9 cellular contexts compared by ENCODE assay signal in the genomic region with DNA sequence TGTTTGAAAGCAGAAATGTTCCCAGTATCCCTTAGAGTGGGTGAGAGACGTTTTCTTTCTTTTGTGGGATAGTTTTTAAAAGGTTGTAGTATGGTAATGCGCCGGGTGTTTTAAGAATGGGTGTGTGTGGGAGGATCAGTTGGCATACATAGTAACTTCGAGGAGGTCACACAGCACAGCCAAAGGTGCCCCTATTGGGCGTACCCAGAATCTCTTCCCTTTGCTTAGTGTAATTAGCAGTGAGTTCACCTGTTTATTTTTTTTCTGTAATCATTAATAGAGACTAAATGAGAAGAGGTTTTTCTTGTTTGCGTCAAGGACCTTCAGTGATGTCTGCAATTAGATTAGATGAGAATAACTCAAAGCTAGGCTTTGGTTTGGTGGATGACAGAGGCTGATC. TPM values are rescaled to one million over a fixed set of nuclear protein-coding genes. Genes with fewer than 3 reads are reported as not detected.
DNase-seq lines count a peak whose midpoint lies in the region; ATAC-seq, FAIRE-seq and TF ChIP-seq lines count a peak whose summit lies in the region.
"Had no signal": no experiment of that assay in that cellular context is flagged by ENCODE, and none has a peak within 500 bp of the region (broad histone marks: within the 10 kb centered on the region; RNA-seq: fewer than 3 reads in every experiment).

No MANE protein-coding gene starts in this region.

- H3K36me3 ChIP-seq in BE2C: no peaks in the 10 kb centered on the region
- H3K36me3 ChIP-seq in K562 (ENCODE audit: control insufficient read depth, insufficient read depth, low read length): peaks cover under 1% of the 10 kb centered on the region; the same call in 1 of the 3 replicates
- peaks cover 19% of the 10 kb centered on the region for H3K36me3 ChIP-seq in mesodermal cell (ENCODE audit: control insufficient read depth, insufficient read depth, low read length)

- H3K4me3 ChIP-seq in BE2C (ENCODE audit: low read depth, low read length): peak overlapping the region; percentile 83
- peak overlapping the region; percentile 89 for H3K4me3 ChIP-seq in HFF-Myc (replicated peaks; ENCODE audit: low read depth, low read length)
- H3K4me3 ChIP-seq in K562: peak overlapping the region; percentile 82
- peak overlapping the region; percentile 69 for H3K4me3 ChIP-seq in mesodermal cell (ENCODE audit: extremely low read depth, insufficient read depth, low read length, poor library complexity, severe bottlenecking)

- H3K27me3 ChIP-seq in BE2C: no peaks in the 10 kb centered on the region
- H3K27me3 ChIP-seq in K562 (ENCODE audit: control insufficient read depth in 2 of 2, insufficient read depth in 2 of 2, low read length in 2 of 2): no peaks in the 10 kb centered on the region

- CTCF ChIA-PET in K562 (lab: Yijun Ruan, JAX; ENCODE audit: low intra/inter-chr PET ratio): no interaction called here

- DNase-seq in BE2C (no peak), HFF-Myc (ENCODE audit: extremely low read depth, low read depth) (no peak), K562 (ENCODE audit: extremely low read depth in 1 of 4, low spot score in 3 of 4) (peak in 1 of 4 experiments; percentile 14), GM03348 (ENCODE audit: low spot score) (no peak), NCI-H446 (lab: John Stamatoyannopoulos, UW) (no peak), putamen (ENCODE audit: low spot score) (no peak)
- DNase-seq: activated naive CD4-positive, alpha-beta T cell treated with anti-CD3 and anti-CD28 coated beads, Interleukin-2, amount 10 ng/mL, durations not matched to agents 7 days and 5 days had no signal

- no peaks in the 10 kb centered on the region for H3K9me1 ChIP-seq in K562 (ENCODE audit: control insufficient read depth, insufficient read depth, low read length)

- no peak for FAIRE-seq in K562 (lab: Jason Lieb, UNC)

- ATAC-seq in K562: no peak
- no peak for ATAC-seq in HG02885 (IDR thresholded peaks at IDR 0.05; ENCODE audit: poor library complexity, unreplicated experiment)

- H3K27ac ChIP-seq in K562 (ENCODE audit: extremely low read depth, low read depth, low read length) (no peak overlapping the region), mesodermal cell (ENCODE audit: low read depth, low read length, severe bottlenecking) (no peak overlapping the region)

- no peak for TF ChIP-seq RAD21 in K562 (CRISPR knock-in tag; conservative IDR thresholded peaks at IDR 0.05 in 1 of 2, IDR thresholded peaks at IDR 0.05 in 1 of 2)

- H4K20me1 ChIP-seq in K562 (replicated peaks; ENCODE audit: control insufficient read depth, insufficient read depth, low read length): no peaks in the 10 kb centered on the region

- no peak for TF ChIP-seq POLR2A in K562 (conservative IDR thresholded peaks at IDR 0.05)

- no peak overlapping the region; a peak in 1 of 4 replicates for H3K9ac ChIP-seq in K562 (ENCODE audit: insufficient read depth in 1 of 2, low read depth in 2 of 2, low read length in 2 of 2)

- peaks cover 65% of the 10 kb centered on the region for H3K79me2 ChIP-seq in K562 (ENCODE audit: control insufficient read depth, insufficient read depth, low read length)

- intact Hi-C loops in K562 (cut with micrococcal nuclease): loop anchor here (2.0 to 5.0 kb wide), 2 partner anchors 33 to 108 kb away; no protein-coding TSS in a partner anchor

- H3K9me3 ChIP-seq in BE2C (no peaks in the 10 kb centered on the region), K562 (replicated peaks; ENCODE audit: control insufficient read depth, insufficient read depth, low read depth, low read length) (no peaks in the 10 kb centered on the region), mesodermal cell (ENCODE audit: control insufficient read depth, low read length) (no peaks in the 10 kb centered on the region)

- H3K4me2 ChIP-seq in K562 (ENCODE audit: insufficient read depth, low read length): peak overlapping the region; percentile 95

- TF ChIP-seq CTCF in BE2C (IDR thresholded peaks at IDR 0.05; ENCODE audit: low read depth, low read length) (no peak), HFF-Myc (IDR thresholded peaks at IDR 0.05; ENCODE audit: low read depth, low read length, missing control alignments) (no peak), K562 (IDR thresholded peaks at IDR 0.05 in 2 of 3, conservative IDR thresholded peaks at IDR 0.05 in 1 of 3; ENCODE audit: insufficient read depth in 2 of 3, low read depth in 1 of 3, low read length in 3 of 3) (no peak)

- no peak overlapping the region for H2AFZ ChIP-seq in K562 (ENCODE audit: low read depth, low read length)

- in situ Hi-C loops in K562 (cut with MboI): no loop called here

- H3K4me1 ChIP-seq in BE2C (no peaks in the 10 kb centered on the region; the same call in 1 of the 2 replicates), K562 (replicated peaks in 1 of 2; ENCODE audit: control insufficient read depth in 2 of 2, insufficient read depth in 2 of 2, low read length in 2 of 2) (peaks cover 14% of the 10 kb centered on the region in 2 experiments; a peak in 4 of 5 replicates), mesodermal cell (ENCODE audit: control insufficient read depth, insufficient read depth, low read length, poor library complexity, severe bottlenecking) (peaks cover 6% of the 10 kb centered on the region)

- TSS peak; percentile 37 for BruUV-seq in K562 (replicated peaks; lab: Mats Ljungman, UMichigan)

- WGBS in K562 (ENCODE audit: insufficient coverage, low coverage, missing lambda C conversion rate): 9% methylated on average over 6 of the region's 6 CpGs
- 10% methylated on average over 2 to 4 of the region's 6 CpGs for WGBS in mesodermal cell (ENCODE audit: insufficient coverage in 2 of 2), 2 experiments

- POLR2A ChIA-PET in K562 (lab: Yijun Ruan, JAX): no interaction called here

- no peak for TF ChIP-seq EP300 in K562 (IDR thresholded peaks at IDR 0.05; ENCODE audit: low read length)

RNA-seq across cellular contexts. Expression of a gene that starts 1.5 kb away (rescaled TPM):
- 3.6 TPM for polyA plus RNA-seq in BE2C (2012; ENCODE audit: insufficient read depth, insufficient read length, low read depth)
- 13.8 and 31.1 TPM in 2 replicates for total RNA-seq in K562 (2011; cell fraction: chromatin; rRNA removed; ENCODE audit: low replicate concordance)
- total RNA-seq in K562 (2011; cell fraction: nucleolus; rRNA removed): 6.5 and 8.7 TPM in 2 replicates
- 20.2 and 32.7 TPM in 2 replicates for total RNA-seq in K562 (2011; cell fraction: nucleoplasm; rRNA removed)
- 9.5 and 10.0 TPM in 2 replicates for total RNA-seq in K562 (2014; rRNA removed)
- total RNA-seq in K562 (2014; rRNA removed; fragmentation: Illumina TruSeq; extraction: Trizol): 14.5 and 16.0 TPM in 2 replicates
- 12.0 and 12.8 TPM in 2 replicates for total RNA-seq in K562 (2015; rRNA removed; fragmentation: Illumina TruSeq; extraction: Trizol)
- 14.6 and 16.3 TPM in 2 replicates for total RNA-seq in K562 (2021)
- 12.4 and 15.1 TPM in 2 replicates for polyA plus RNA-seq in K562 (2011; rRNA removed)
- polyA plus RNA-seq in K562 (2011; cell fraction: cytosol; rRNA removed): 3.1 and 8.1 TPM in 2 replicates
- 11.5 and 23.8 TPM in 2 replicates for polyA plus RNA-seq in K562 (2011; cell fraction: nucleus; rRNA removed)
- polyA plus RNA-seq in K562 (2012): 7.7 and 8.1 TPM in 2 replicates
- 10.3 and 11.8 TPM in 2 replicates for polyA plus RNA-seq in K562 (2014; fragmentation: Illumina TruSeq; extraction: Trizol)
- polyA plus RNA-seq in K562 (2014; fragmentation: Nextera tagmentation; extraction: Ambion mirVana): 1 to 10 TPM; 3.2 to 3.9 TPM
- polyA plus RNA-seq in K562 (2014; rRNA removed): 6.0 and 7.8 TPM in 2 replicates
- 19.2 and 27.7 TPM in 2 replicates for polyA minus RNA-seq in K562 (2011; rRNA and poly(A)+ RNA removed)
- polyA minus RNA-seq in K562 (2011; cell fraction: cytosol; rRNA and poly(A)+ RNA removed): 7.1 and 8.4 TPM in 2 replicates
- polyA minus RNA-seq in K562 (2011; cell fraction: nucleus; rRNA and poly(A)+ RNA removed): 12.5 and 25.8 TPM in 2 replicates
- 29.9 TPM for polyA plus RNA-seq in mesodermal cell (2013, experiment 1 of 2)
- 31.3 TPM for polyA plus RNA-seq in mesodermal cell (2013, experiment 2 of 2)

RNA-seq across cellular contexts. Expression of a gene that starts 3.2 kb away (rescaled TPM):
- polyA plus RNA-seq in BE2C (2012; ENCODE audit: insufficient read depth, insufficient read length, low read depth): 8.8 TPM
- total RNA-seq in K562 (2011; cell fraction: chromatin; rRNA removed; ENCODE audit: low replicate concordance): 31.4 and 70.2 TPM in 2 replicates
- total RNA-seq in K562 (2011; cell fraction: nucleolus; rRNA removed): 21.6 and 22.7 TPM in 2 replicates
- total RNA-seq in K562 (2011; cell fraction: nucleoplasm; rRNA removed): 37.8 and 59.8 TPM in 2 replicates
- total RNA-seq in K562 (2014; rRNA removed): 5.3 and 9.2 TPM in 2 replicates
- total RNA-seq in K562 (2014; rRNA removed; fragmentation: Illumina TruSeq; extraction: Trizol): 27.9 and 33.3 TPM in 2 replicates
- 17.6 and 19.1 TPM in 2 replicates for total RNA-seq in K562 (2015; rRNA removed; fragmentation: Illumina TruSeq; extraction: Trizol)
- 13.4 and 15.3 TPM in 2 replicates for total RNA-seq in K562 (2021)
- polyA plus RNA-seq in K562 (2011; rRNA removed): 23.1 and 26.9 TPM in 2 replicates
- polyA plus RNA-seq in K562 (2011; cell fraction: cytosol; rRNA removed): 4.3 and 12.2 TPM in 2 replicates
- 7.8 and 10.1 TPM in 2 replicates for polyA plus RNA-seq in K562 (2011; cell fraction: nucleus; rRNA removed)
- 10.6 and 12.8 TPM in 2 replicates for polyA plus RNA-seq in K562 (2012)
- 14.9 and 20.5 TPM in 2 replicates for polyA plus RNA-seq in K562 (2014; fragmentation: Illumina TruSeq; extraction: Trizol)
- 10 to 100 TPM; 10.3 to 12.4 TPM for polyA plus RNA-seq in K562 (2014; fragmentation: Nextera tagmentation; extraction: Ambion mirVana)
- polyA plus RNA-seq in K562 (2014; rRNA removed): 14.3 and 15.3 TPM in 2 replicates
- 25.1 and 31.6 TPM in 2 replicates for polyA minus RNA-seq in K562 (2011; rRNA and poly(A)+ RNA removed)
- 7.8 and 8.0 TPM in 2 replicates for polyA minus RNA-seq in K562 (2011; cell fraction: cytosol; rRNA and poly(A)+ RNA removed)
- 11.0 and 20.3 TPM in 2 replicates for polyA minus RNA-seq in K562 (2011; cell fraction: nucleus; rRNA and poly(A)+ RNA removed)
- 23.5 TPM for polyA plus RNA-seq in mesodermal cell (2013, experiment 1 of 2)
- polyA plus RNA-seq in mesodermal cell (2013, experiment 2 of 2): 24.7 TPM

RNA-seq across cellular contexts. Expression of a gene that starts 40.1 kb away (rescaled TPM):
- polyA plus RNA-seq in BE2C (2012; ENCODE audit: insufficient read depth, insufficient read length, low read depth): 90.4 TPM
- total RNA-seq in K562 (2011; cell fraction: chromatin; rRNA removed; ENCODE audit: low replicate concordance): 0.07 and 0.35 TPM in 2 replicates
- total RNA-seq in K562 (2011; cell fraction: nucleolus; rRNA removed): under 0.01 and 0.13 TPM in 2 replicates
- total RNA-seq in K562 (2011; cell fraction: nucleoplasm; rRNA removed): 0.23 and 0.37 TPM in 2 replicates
- 0.16 and 1.4 TPM in 2 replicates for total RNA-seq in K562 (2014; rRNA removed)
- 0.15 and 0.19 TPM in 2 replicates for total RNA-seq in K562 (2014; rRNA removed; fragmentation: Illumina TruSeq; extraction: Trizol)
- 0.18 and 0.34 TPM in 2 replicates for total RNA-seq in K562 (2015; rRNA removed; fragmentation: Illumina TruSeq; extraction: Trizol)
- 0.33 and 0.49 TPM in 2 replicates for total RNA-seq in K562 (2021)
- polyA plus RNA-seq in K562 (2011; rRNA removed): 0.15 and 0.60 TPM in 2 replicates
- 0.10 and 0.24 TPM in 2 replicates for polyA plus RNA-seq in K562 (2011; cell fraction: cytosol; rRNA removed)
- 0.06 and 0.28 TPM in 2 replicates for polyA plus RNA-seq in K562 (2011; cell fraction: nucleus; rRNA removed)
- polyA plus RNA-seq in K562 (2012): 0.14 and 0.19 TPM in 2 replicates
- polyA plus RNA-seq in K562 (2014; fragmentation: Illumina TruSeq; extraction: Trizol): 0.13 and 0.24 TPM in 2 replicates
- polyA plus RNA-seq in K562 (2014; fragmentation: Nextera tagmentation; extraction: Ambion mirVana): under 1 TPM; 0.20 to 0.34 TPM
- 0.09 and 0.20 TPM in 2 replicates for polyA plus RNA-seq in K562 (2014; rRNA removed)
- 0.18 and 0.51 TPM in 2 replicates for polyA minus RNA-seq in K562 (2011; rRNA and poly(A)+ RNA removed)
- polyA minus RNA-seq in K562 (2011; cell fraction: cytosol; rRNA and poly(A)+ RNA removed): 0.57 and 1.2 TPM in 2 replicates
- polyA minus RNA-seq in K562 (2011; cell fraction: nucleus; rRNA and poly(A)+ RNA removed): 0.11 TPM in 1 of 2 replicates, not detected in the other
- 116 TPM for polyA plus RNA-seq in mesodermal cell (2013, experiment 1 of 2)
- 112 TPM for polyA plus RNA-seq in mesodermal cell (2013, experiment 2 of 2)
